ENCODE assay signal across 7 cellular contexts in the genomic region with DNA sequence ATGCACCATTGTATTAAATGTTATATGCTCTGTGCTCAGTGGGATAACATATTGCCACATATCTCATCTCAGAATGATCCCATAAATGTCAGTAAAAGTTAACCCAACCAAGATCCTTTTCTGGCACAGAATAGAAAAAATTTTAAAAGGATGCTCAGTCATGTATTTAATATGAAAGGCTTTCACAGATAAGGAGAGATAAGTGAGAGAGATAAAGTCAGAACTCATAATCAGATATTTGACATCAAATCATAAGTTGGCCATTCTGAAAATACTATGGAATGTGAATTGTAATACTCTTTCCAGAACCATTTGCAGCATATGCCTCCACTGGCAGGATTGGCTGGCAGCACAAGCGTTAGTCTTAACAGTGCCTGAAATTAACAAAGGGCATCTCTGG.
"Had no signal": no experiment of that assay in that cellular context is flagged by ENCODE, and none has a peak within 500 bp of the region (broad histone marks: within the 10 kb centered on the region; RNA-seq: fewer than 3 reads in every experiment).

No MANE protein-coding gene starts in this region.

- FAIRE-seq: G401.6, GM12878, GM12892, GM18507, GM19239 had no signal

- ATAC-seq: GM12878 had no signal

- DNase-seq: GDM1, GF-D8 had no signal

- H3K4me3 ChIP-seq: GM12878 had no signal
